16 cellular contexts compared by ENCODE assay signal in genomic region chr17:34435182-34435928, GRCh38.
"Had no signal": no experiment of that assay in that cellular context is flagged by ENCODE, and none has a peak within 500 bp of the region (broad histone marks: within the 10 kb centered on the region; RNA-seq: fewer than 3 reads in every experiment).

No MANE protein-coding gene starts in this region.

- H3K27ac ChIP-seq: esophagus muscularis mucosa, neutrophil, parathyroid adenoma, sigmoid colon had no signal

- H3K4me3 ChIP-seq: esophagus muscularis mucosa, sigmoid colon, spleen had no signal

- H3K9me3 Mint-ChIP-seq: activated naive CD8-positive, alpha-beta T cell treated with anti-CD3 and anti-CD28 coated beads, Interleukin-2, amount 10 ng/mL, durations not matched to agents 7 days and 5 days; natural killer cell; T-helper 1 cell treated with Interleukin-12 subunit alpha and Interleukin-12 subunit beta and Interleukin-4 antibody, amounts not matched to agents 30 μg/mL and 1 μg/mL, for 36 hours had no signal

- H3K9me3 ChIP-seq: esophagus muscularis mucosa, neutrophil, sigmoid colon, spleen had no signal

- ATAC-seq: natural killer cell had no signal

- H3K36me3 Mint-ChIP-seq: activated naive CD8-positive, alpha-beta T cell treated with anti-CD3 and anti-CD28 coated beads, Interleukin-2, amount 10 ng/mL, durations not matched to agents 7 days and 5 days; natural killer cell had no signal

- H3K36me3 ChIP-seq: esophagus muscularis mucosa, neutrophil, sigmoid colon, spleen had no signal

- H3K4me3 Mint-ChIP-seq: activated naive CD8-positive, alpha-beta T cell treated with anti-CD3 and anti-CD28 coated beads, Interleukin-2, amount 10 ng/mL, durations not matched to agents 7 days and 5 days; natural killer cell; T-helper 1 cell treated with Interleukin-12 subunit alpha and Interleukin-12 subunit beta and Interleukin-4 antibody, amounts not matched to agents 30 μg/mL and 1 μg/mL, for 36 hours had no signal

- DNase-seq: activated CD4-positive, alpha-beta T cell treated with anti-CD3 and anti-CD28 coated beads, Interleukin-2, amount 50 U/mL, for 1 hour; activated CD8-positive, alpha-beta memory T cell treated with anti-CD3 and anti-CD28 coated beads for 24 hours; activated naive CD4-positive, alpha-beta T cell; activated naive CD8-positive, alpha-beta T cell treated with anti-CD3 and anti-CD28 coated beads, Interleukin-2, amount 10 ng/mL, durations not matched to agents 7 days and 5 days; aorta; hippocampal formation; kidney; left ventricle myocardium superior; mesendoderm; natural killer cell; sigmoid colon; spleen had no signal

- H3K4me1 ChIP-seq: esophagus muscularis mucosa, parathyroid adenoma, sigmoid colon had no signal

- H3K27ac Mint-ChIP-seq: activated naive CD8-positive, alpha-beta T cell treated with anti-CD3 and anti-CD28 coated beads, Interleukin-2, amount 10 ng/mL, durations not matched to agents 7 days and 5 days; natural killer cell; T-helper 1 cell treated with Interleukin-12 subunit alpha and Interleukin-12 subunit beta and Interleukin-4 antibody, amounts not matched to agents 30 μg/mL and 1 μg/mL, for 36 hours had no signal

- H3K4me1 Mint-ChIP-seq: activated naive CD8-positive, alpha-beta T cell treated with anti-CD3 and anti-CD28 coated beads, Interleukin-2, amount 10 ng/mL, durations not matched to agents 7 days and 5 days; natural killer cell had no signal
